In the genomic region with DNA sequence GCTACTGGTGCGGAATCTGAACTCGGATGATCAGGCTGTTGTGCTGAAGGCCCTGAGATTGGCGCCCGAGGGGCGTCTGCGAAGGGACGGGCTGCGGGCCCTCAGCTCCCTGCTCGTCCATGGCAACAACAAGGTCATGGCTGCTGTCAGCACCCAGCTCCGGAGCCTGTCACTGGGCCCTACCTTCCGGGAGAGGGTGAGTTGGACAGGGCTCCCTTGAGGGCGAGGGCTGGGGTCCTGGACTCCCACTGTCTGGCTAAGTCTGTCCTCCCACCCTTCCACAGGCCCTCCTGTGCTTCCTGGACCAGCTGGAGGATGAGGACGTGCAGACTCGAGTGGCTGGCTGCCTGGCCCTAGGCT, we compare ENCODE assay signal across 19 cellular contexts. TPM values are rescaled to one million over a fixed set of nuclear protein-coding genes. Genes with fewer than 3 reads are reported as not detected.
A peak's percentile ranks its signal among the peaks of the same experiment; 100 is the strongest.
DNase-seq lines count a peak whose midpoint lies in the region; ATAC-seq, FAIRE-seq and TF ChIP-seq lines count a peak whose summit lies in the region.
"Had no signal": no experiment of that assay in that cellular context is flagged by ENCODE, and none has a peak within 500 bp of the region (broad histone marks: within the 10 kb centered on the region; RNA-seq: fewer than 3 reads in every experiment).

No MANE protein-coding gene starts in this region.

- POLR2A ChIA-PET in GM12878 (lab: Charles Lee), result interaction anchor here (1.2 to 1.4 kb wide), 2 partner anchors 24 to 97 kb away, joined by 3 read pairs; no protein-coding TSS in a partner anchor

- no peak for DNase-seq in GM12878 (ENCODE audit: low read depth, low spot score)
- peak; percentile 67 for DNase-seq in sigmoid colon
- DNase-seq in SKM-1 treated with dmso at 0.1 percent for 144 hours (lab: John Stamatoyannopoulos, UW; ENCODE audit: unreplicated experiment), result no peak
- no peak for DNase-seq in NCI-H524 (lab: John Stamatoyannopoulos, UW)
- no peak for DNase-seq in chondrocyte (ENCODE audit: low spot score)
- no peak for DNase-seq in stimulated activated CD4-positive, alpha-beta T cell treated with anti-CD3 and anti-CD28 coated beads, Interleukin-4, amount 100 ng/mL, for 4 hours
- DNase-seq: CD8-positive, alpha-beta T cell; KG1; NCI-H1105; NCI-H1694; NCI-H446 treated with DMSO at 0.1 percent for 48 hours; NCI-H748 treated with DMSO at 0.1 percent for 48 hours; PC-9; T-cell had no signal

- no peak overlapping the region for H2AFZ ChIP-seq in GM12878 (ENCODE audit: control insufficient read depth, low read depth, low read length)
- H2AFZ ChIP-seq: GM23338, PC-9 had no signal

- RAD21 ChIA-PET in GM12878 (lab: Charles Lee; ENCODE audit: unreplicated experiment), result interaction anchor here (0.6 to 5.8 kb wide), 5 partner anchors 8 to 98 kb away, joined by 3 to 102 read pairs (median 4); partner anchors contain the start of gene CARMIL2

- no peak overlapping the region for H3K4me2 ChIP-seq in GM12878 (ENCODE audit: control insufficient read depth, insufficient read depth)
- H3K4me2 ChIP-seq: GM23338, PC-9 had no signal

- H3K36me3 Mint-ChIP-seq in IgD-negative memory B cell, result no peaks in the 10 kb centered on the region
- H3K36me3 Mint-ChIP-seq in chondrocyte (ENCODE audit: low read depth), result peaks cover 21% of the 10 kb centered on the region

- H3K9me3 Mint-ChIP-seq in IgD-negative memory B cell (no peaks in the 10 kb centered on the region), chondrocyte (ENCODE audit: low read depth) (no peaks in the 10 kb centered on the region)
- H3K9me3 Mint-ChIP-seq: CD8-positive, alpha-beta T cell; GM23338; T-cell had no signal

- intact Hi-C loops in GM12878 (cut with micrococcal nuclease; ENCODE audit: unreplicated experiment), result loop anchor here (2.0 kb wide), 1 partner anchor 17 kb away; the partner anchor contains the start of gene CTCF
- intact Hi-C loops in sigmoid colon (cut with DNase I), result loop anchor here (5.0 kb wide), 1 partner anchor 122 kb away; the partner anchor contains the start of genes C16orf86 and ENKD1

- TF ChIP-seq EP300 in GM12878 (IDR thresholded peaks at IDR 0.05; ENCODE audit: borderline replicate concordance in 1 of 2, control insufficient read depth in 1 of 2, low read depth in 2 of 2, low read length in 2 of 2) (no peak), sigmoid colon (IDR thresholded peaks at IDR 0.05) (no peak)

- no peak for FAIRE-seq in GM12878 (lab: Jason Lieb, UNC)
- FAIRE-seq: GM18507 had no signal

- WGBS in GM12878 (ENCODE audit: insufficient coverage, insufficient replicate concordance, low lambda C conversion rate, missing lambda C conversion rate), result 73% methylated on average over 6 of the region's 14 CpGs
- WGBS in sigmoid colon, 2 donors, result 89 to 95% methylated on average over 14 of the region's 14 CpGs

- no peak for ATAC-seq in GM12878
- ATAC-seq: CD8-positive, alpha-beta T cell; GM23338; T-cell had no signal

- BruUV-seq in GM12878 (replicated peaks; lab: Mats Ljungman, UMichigan), result no TSS peak

- H3K9ac ChIP-seq in GM12878 (ENCODE audit: control insufficient read depth, insufficient read depth, low read length), result no peak overlapping the region

- H3K4me3 Mint-ChIP-seq in IgD-negative memory B cell (no peak overlapping the region), chondrocyte (ENCODE audit: unreplicated experiment) (no peak overlapping the region)
- H3K4me3 Mint-ChIP-seq: CD8-positive, alpha-beta T cell; GM23338 had no signal

- TF ChIP-seq RAD21 in GM12878 (IDR thresholded peaks at IDR 0.05; ENCODE audit: insufficient read depth, low read depth, low read length), result no peak

- H3K27ac ChIP-seq in C4-2B, result peak overlapping the region; percentile 48; the same call in 1 of the 2 replicates
- H3K27ac ChIP-seq in GM12878 (ENCODE audit: control insufficient read depth, insufficient read depth), result no peak overlapping the region
- H3K27ac ChIP-seq in sigmoid colon, result peak overlapping the region in 1 of 4 donors; percentile 13
- H3K27ac ChIP-seq: PC-9, SK-N-MC had no signal

- H3K4me1 Mint-ChIP-seq in IgD-negative memory B cell (peaks cover 29 to 59% (median 45%) of the 10 kb centered on the region in 3 donors), chondrocyte (ENCODE audit: low read depth) (peaks cover 21% of the 10 kb centered on the region)

- in situ Hi-C loops in GM12878 (cut with MboI), result loop anchor here (5.0 kb wide), 1 partner anchor 97 kb away; no protein-coding TSS in a partner anchor

- no peaks in the 10 kb centered on the region for H3K27me3 Mint-ChIP-seq in IgD-negative memory B cell
- no peaks in the 10 kb centered on the region for H3K27me3 Mint-ChIP-seq in chondrocyte (ENCODE audit: low read depth)
- H3K27me3 Mint-ChIP-seq: T-cell had no signal

- H4K20me1 ChIP-seq in GM12878 (ENCODE audit: control insufficient read depth, insufficient read depth), result no peaks in the 10 kb centered on the region

- SMC1A ChIA-PET in GM12878 (lab: Charles Lee; ENCODE audit: uncharacterized antibody, unreplicated experiment), result interaction anchor here (0.9 to 6.2 kb wide), 3 partner anchors 25 to 97 kb away, joined by 3 to 86 read pairs (median 10); partner anchors contain the start of gene CARMIL2

- H3K9me3 ChIP-seq in GM12878 (replicated peaks; ENCODE audit: control insufficient read depth, insufficient read depth, low read length) (no peaks in the 10 kb centered on the region), sigmoid colon (no peaks in the 10 kb centered on the region)

- H3K27ac Mint-ChIP-seq in IgD-negative memory B cell (peak overlapping the region in 2 of 3 donors; percentile 68 to 97), chondrocyte (ENCODE audit: unreplicated experiment) (no peak overlapping the region)
- H3K27ac Mint-ChIP-seq: CD8-positive, alpha-beta T cell; GM23338 had no signal

- H3K4me1 ChIP-seq in GM12878 (ENCODE audit: control insufficient read depth, insufficient read depth, low read length) (peaks cover 28% of the 10 kb centered on the region), sigmoid colon (peaks cover 0 to 22% (median 13%) of the 10 kb centered on the region in 4 donors)

- TF ChIP-seq POLR2A in GM12878 (IDR thresholded peaks at IDR 0.05; ENCODE audit: low read depth, low read length), result peak; percentile 50; the same call in 1 of the 2 replicates
- no peak for TF ChIP-seq POLR2A in sigmoid colon (IDR thresholded peaks at IDR 0.05)

- CTCF ChIA-PET in GM12878 (lab: Yijun Ruan, JAX), result interaction anchor here (0.9 to 5.9 kb wide), 10 partner anchors 9 to 115 kb away, joined by 3 to 138 read pairs (median 7); partner anchors contain the start of genes ACD, CARMIL2 and CTCF

- H3K36me3 ChIP-seq in GM12878 (ENCODE audit: control insufficient read depth in 2 of 2, insufficient read depth in 2 of 2, low read length in 1 of 2) (peaks cover 10 to 12% of the 10 kb centered on the region in 2 experiments; a peak in 3 of 4 replicates), sigmoid colon (peaks cover 28 to 81% (median 53%) of the 10 kb centered on the region in 4 donors)

- H3K27me3 ChIP-seq in GM12878 (replicated peaks in 1 of 2; ENCODE audit: control insufficient read depth in 2 of 2, insufficient read depth in 2 of 2, low read length in 1 of 2) (no peaks in the 10 kb centered on the region), sigmoid colon (no peaks in the 10 kb centered on the region)

- H3K4me3 ChIP-seq in GM12878 (no peak overlapping the region), sigmoid colon (no peak overlapping the region)
- H3K4me3 ChIP-seq: GM23338, PC-9, SK-N-MC had no signal

- TF ChIP-seq CTCF in C4-2B (conservative IDR thresholded peaks at IDR 0.05) (no peak), GM12878 (IDR thresholded peaks at IDR 0.05 in 2 of 3, conservative IDR thresholded peaks at IDR 0.05 in 1 of 3; ENCODE audit: control insufficient read depth in 2 of 3, extremely low read depth in 1 of 3, insufficient read depth in 1 of 3, low read depth in 3 of 3, low read length in 3 of 3) (no peak), sigmoid colon (IDR thresholded peaks at IDR 0.05) (no peak), chondrocyte (IDR thresholded peaks at IDR 0.05) (no peak)

- no peaks in the 10 kb centered on the region for H3K79me2 ChIP-seq in GM12878 (ENCODE audit: control insufficient read depth, insufficient read depth, low read length)

RNA-seq across cellular contexts. Expression of gene CTCF, which starts 16.7 kb away (rescaled TPM):
- polyA plus RNA-seq in IgD-negative memory B cell, result 70.9 TPM
- total RNA-seq in GM12878 (2013; cell fraction: nucleolus; rRNA removed), result 33.8 and 38.5 TPM in 2 replicates
- 36.7 and 37.3 TPM in 2 replicates for total RNA-seq in GM12878 (2014; rRNA removed)
- total RNA-seq in GM12878 (2014; rRNA removed; fragmentation: Illumina TruSeq; extraction: Trizol), result 43.8 and 47.9 TPM in 2 replicates
- 42.7 and 43.6 TPM in 2 replicates for total RNA-seq in GM12878 (2021)
- polyA plus RNA-seq in GM12878 (2011; ENCODE audit: low read depth), result 20.5 TPM
- polyA plus RNA-seq in GM12878 (2011; rRNA removed), result 36.1 and 40.1 TPM in 2 replicates
- 30.9 and 31.3 TPM in 2 replicates for polyA plus RNA-seq in GM12878 (2011; cell fraction: cytosol; rRNA removed)
- polyA plus RNA-seq in GM12878 (2011; cell fraction: nucleus; rRNA removed), result 20.5 and 25.6 TPM in 2 replicates
- 23.4 and 27.5 TPM in 2 replicates for polyA plus RNA-seq in GM12878 (2012)
- 52.8 and 55.0 TPM in 2 replicates for polyA plus RNA-seq in GM12878 (2014; fragmentation: Illumina TruSeq; extraction: Trizol)
- 10 to 100 TPM in 1 of 2 experiments, 1 to 10 TPM in 1; 9.1 to 18.3 TPM for polyA plus RNA-seq in GM12878 (2014; fragmentation: Nextera tagmentation; extraction: Ambion mirVana)
- 34.7 and 35.8 TPM in 2 replicates for polyA plus RNA-seq in GM12878 (2014; rRNA removed)
- 10 to 100 TPM; 47.5 to 51.6 TPM for polyA plus RNA-seq in GM12878 (2016; fragmentation: Nextera tagmentation; extraction: Ambion mirVana)
- 47.4 and 57.4 TPM in 2 replicates for polyA minus RNA-seq in GM12878 (2011; rRNA and poly(A)+ RNA removed)
- polyA minus RNA-seq in GM12878 (2011; cell fraction: cytosol; rRNA and poly(A)+ RNA removed), result 18.8 and 22.7 TPM in 2 replicates
- 10.6 and 22.3 TPM in 2 replicates for polyA minus RNA-seq in GM12878 (2011; cell fraction: nucleus; rRNA and poly(A)+ RNA removed)
- 10 to 100 TPM; 29.2 to 45.7 (median 35.8) TPM for total RNA-seq in sigmoid colon
- 10 to 100 TPM; 25.8 to 28.8 (median 27.5) TPM for polyA plus RNA-seq in sigmoid colon
- total RNA-seq in chondrocyte, result 31.2 to 34.2 TPM (median 32.3 TPM) in 3 replicates

RNA-seq across cellular contexts. Expression of gene RIPOR1, which starts 17.0 kb away (rescaled TPM):
- polyA plus RNA-seq in IgD-negative memory B cell, result 43.8 TPM
- 30.2 and 35.1 TPM in 2 replicates for total RNA-seq in GM12878 (2013; cell fraction: nucleolus; rRNA removed)
- 5.2 and 7.0 TPM in 2 replicates for total RNA-seq in GM12878 (2014; rRNA removed)
- total RNA-seq in GM12878 (2014; rRNA removed; fragmentation: Illumina TruSeq; extraction: Trizol), result 2.6 and 2.8 TPM in 2 replicates
- 28.5 and 37.0 TPM in 2 replicates for total RNA-seq in GM12878 (2021)
- 6.2 TPM for polyA plus RNA-seq in GM12878 (2011; ENCODE audit: low read depth)
- 1.2 and 2.0 TPM in 2 replicates for polyA plus RNA-seq in GM12878 (2011; rRNA removed)
- 1.1 and 1.9 TPM in 2 replicates for polyA plus RNA-seq in GM12878 (2011; cell fraction: cytosol; rRNA removed)
- 23.0 and 23.5 TPM in 2 replicates for polyA plus RNA-seq in GM12878 (2011; cell fraction: nucleus; rRNA removed)
- polyA plus RNA-seq in GM12878 (2012), result 21.5 and 24.4 TPM in 2 replicates
- polyA plus RNA-seq in GM12878 (2014; fragmentation: Illumina TruSeq; extraction: Trizol), result 7.0 and 7.9 TPM in 2 replicates
- under 1 TPM; 0.13 to 0.47 TPM for polyA plus RNA-seq in GM12878 (2014; fragmentation: Nextera tagmentation; extraction: Ambion mirVana)
- 10.5 and 11.6 TPM in 2 replicates for polyA plus RNA-seq in GM12878 (2014; rRNA removed)
- polyA plus RNA-seq in GM12878 (2016; fragmentation: Nextera tagmentation; extraction: Ambion mirVana), result 10 to 100 TPM; 12.9 to 15.9 TPM
- 2.4 and 3.7 TPM in 2 replicates for polyA minus RNA-seq in GM12878 (2011; rRNA and poly(A)+ RNA removed)
- polyA minus RNA-seq in GM12878 (2011; cell fraction: cytosol; rRNA and poly(A)+ RNA removed), result 3.3 and 3.7 TPM in 2 replicates
- polyA minus RNA-seq in GM12878 (2011; cell fraction: nucleus; rRNA and poly(A)+ RNA removed), result 6.7 and 6.8 TPM in 2 replicates
- 10 to 100 TPM; 23.9 to 60.9 (median 35.2) TPM for total RNA-seq in sigmoid colon
- polyA plus RNA-seq in sigmoid colon, result 10 to 100 TPM; 10.2 to 26.7 (median 11.8) TPM
- total RNA-seq in chondrocyte, result 52.0 to 99.1 TPM (median 97.6 TPM) in 3 replicates
